8 cellular contexts compared by ENCODE assay signal in genomic region chr20:44211177-44212039, GRCh38. TPM values are rescaled to one million over a fixed set of nuclear protein-coding genes. Genes with fewer than 3 reads are reported as not detected.
DNase-seq lines count a peak whose midpoint lies in the region; ATAC-seq and FAIRE-seq lines count a peak whose summit lies in the region.

No MANE protein-coding gene starts in this region.

- no peaks in the 10 kb centered on the region for H3K9me3 Mint-ChIP-seq in activated CD8-positive, alpha-beta memory T cell treated with anti-CD3 and anti-CD28 coated beads, Interleukin-2, amount 10 ng/mL, durations not matched to agents 7 days and 5 days (ENCODE audit: low read depth)

- H3K36me3 ChIP-seq in iPS-20b (ENCODE audit: insufficient read depth, low read depth, low read length) (peaks cover 2% of the 10 kb centered on the region; the same call in 1 of the 2 replicates), small intestine (ENCODE audit: control insufficient read depth in 2 of 2, insufficient read depth in 2 of 2, low read length in 2 of 2) (peaks cover 0 to under 1% of the 10 kb centered on the region in 2 donors)

- peaks cover 51% of the 10 kb centered on the region for H3K4me1 Mint-ChIP-seq in activated CD8-positive, alpha-beta memory T cell treated with anti-CD3 and anti-CD28 coated beads, Interleukin-2, amount 10 ng/mL, durations not matched to agents 7 days and 5 days

- peak overlapping the region; percentile 94 for H3K4me3 Mint-ChIP-seq in activated CD8-positive, alpha-beta memory T cell treated with anti-CD3 and anti-CD28 coated beads, Interleukin-2, amount 10 ng/mL, durations not matched to agents 7 days and 5 days

- H3K27ac Mint-ChIP-seq in activated CD8-positive, alpha-beta memory T cell treated with anti-CD3 and anti-CD28 coated beads, Interleukin-2, amount 10 ng/mL, durations not matched to agents 7 days and 5 days, result peak overlapping the region; percentile 91

- H3K9me3 ChIP-seq in iPS-20b (ENCODE audit: insufficient read depth, low read depth, low read length) (no peaks in the 10 kb centered on the region), small intestine (ENCODE audit: control insufficient read depth, low read depth) (no peaks in the 10 kb centered on the region)

- CTCF ChIA-PET in activated CD8-positive, alpha-beta memory T cell treated with anti-CD3 and anti-CD28 coated beads, Interleukin-2, amount 10 ng/mL, durations not matched to agents 7 days and 5 days (lab: Charles Lee), result interaction anchor here (0.7 to 8.3 kb wide), 9 partner anchors 8 to 674 kb away, joined by 3 to 116 read pairs (median 4); partner anchors contain the start of genes FITM2 and YWHAB

- no peak for FAIRE-seq in small intestine (lab: Jason Lieb, UNC)
- FAIRE-seq in frontal cortex (lab: Jason Lieb, UNC), result no peak

- peak overlapping the region; percentile 90 for H3K9ac ChIP-seq in iPS-20b (ENCODE audit: low read depth, low read length)

- 6 to 11% (median 10%) methylated on average over 24 of the region's 24 CpGs for WGBS in adipose tissue, 3 donors
- 5 to 12% (median 11%) methylated on average over 24 of the region's 24 CpGs for WGBS in small intestine, 3 donors

- H3K4me1 ChIP-seq in iPS-20b (ENCODE audit: insufficient read depth, low read length), result peaks cover 11% of the 10 kb centered on the region
- H3K4me1 ChIP-seq in small intestine (ENCODE audit: control insufficient read depth in 2 of 2, insufficient read depth in 1 of 2, low read depth in 1 of 2, low read length in 1 of 2), result peaks cover 0 to 6% of the 10 kb centered on the region in 2 donors

- H3K27me3 Mint-ChIP-seq in activated CD8-positive, alpha-beta memory T cell treated with anti-CD3 and anti-CD28 coated beads, Interleukin-2, amount 10 ng/mL, durations not matched to agents 7 days and 5 days, result peaks cover 2% of the 10 kb centered on the region

- H3K27me3 ChIP-seq in iPS-20b (ENCODE audit: insufficient read depth, low read length), result no peaks in the 10 kb centered on the region
- H3K27me3 ChIP-seq in small intestine (ENCODE audit: control insufficient read depth in 2 of 2, insufficient read depth in 2 of 2, low read length in 2 of 2), result no peaks in the 10 kb centered on the region

- DNase-seq in activated CD8-positive, alpha-beta memory T cell treated with anti-CD3 and anti-CD28 coated beads, Interleukin-2, amount 10 ng/mL, durations not matched to agents 7 days and 5 days, result no peak
- no peak for DNase-seq in activated CD8-positive, alpha-beta memory T cell treated with anti-CD3 and anti-CD28 coated beads, Interleukin-2, amount 50 U/mL, for 4 hours
- DNase-seq in Kasumi-1 (lab: John Stamatoyannopoulos, UW) (peak; percentile 11 to 32), small intestine (no peak), frontal cortex (ENCODE audit: low spot score in 2 of 2) (no peak), NCI-H345 treated with DMSO at 0.1 percent for 48 hours (lab: John Stamatoyannopoulos, UW; ENCODE audit: unreplicated experiment) (no peak)

- H3K4me3 ChIP-seq in iPS-20b (ENCODE audit: low read length) (peak overlapping the region; percentile 96), small intestine (ENCODE audit: low read depth in 1 of 2, low read length in 2 of 2) (peak overlapping the region; percentile 62 to 67)

- peaks cover 3% of the 10 kb centered on the region for H3K36me3 Mint-ChIP-seq in activated CD8-positive, alpha-beta memory T cell treated with anti-CD3 and anti-CD28 coated beads, Interleukin-2, amount 10 ng/mL, durations not matched to agents 7 days and 5 days

- H3K27ac ChIP-seq in adipose tissue (ENCODE audit: low read depth, low read length) (peak overlapping the region; percentile 29), iPS-20b (ENCODE audit: low read length) (peak overlapping the region; percentile 78), small intestine (ENCODE audit: low read depth in 1 of 2, low read length in 1 of 2) (peak overlapping the region; percentile 87 to 96)

- no peak for ATAC-seq in activated CD8-positive, alpha-beta memory T cell treated with anti-CD3 and anti-CD28 coated beads, Interleukin-2, amount 10 ng/mL, durations not matched to agents 7 days and 5 days

RNA-seq across cellular contexts. Expression of gene OSER1, which starts 0.8 kb away (rescaled TPM):
- total RNA-seq in activated CD8-positive, alpha-beta memory T cell treated with anti-CD3 and anti-CD28 coated beads, Interleukin-2, amount 10 ng/mL, durations not matched to agents 7 days and 5 days, result 10 to 100 TPM; 22.9 to 30.5 TPM
- polyA plus RNA-seq in adipose tissue (10 to 100 TPM; 18.8 to 28.9 (median 28.6) TPM), small intestine (10 to 100 TPM; 24.0 to 57.8 (median 54.6) TPM)
- total RNA-seq in frontal cortex, result 39.9 TPM

RNA-seq across cellular contexts. Expression of gene JPH2, which starts 24.4 kb away (rescaled TPM):
- total RNA-seq in activated CD8-positive, alpha-beta memory T cell treated with anti-CD3 and anti-CD28 coated beads, Interleukin-2, amount 10 ng/mL, durations not matched to agents 7 days and 5 days, result not detected
- polyA plus RNA-seq in adipose tissue (1 to 10 TPM in 2 of 3 donors, under 1 TPM in 1; 0.43 to 3.0 (median 1.6) TPM), small intestine (1 to 10 TPM in 1 of 3 donors, under 1 TPM in 2; 0.22 to 3.6 (median 0.81) TPM)
- total RNA-seq in frontal cortex, result under 0.01 TPM

RNA-seq across cellular contexts. Expression of gene GDAP1L1, which starts 35.7 kb away (rescaled TPM):
- total RNA-seq in activated CD8-positive, alpha-beta memory T cell treated with anti-CD3 and anti-CD28 coated beads, Interleukin-2, amount 10 ng/mL, durations not matched to agents 7 days and 5 days, result not detected
- under 1 TPM in 2 of 3 donors, not detected in 1; 0.06 to 0.10 TPM for polyA plus RNA-seq in adipose tissue
- polyA plus RNA-seq in small intestine, result 1 to 10 TPM in 1 of 3 donors, under 1 TPM in 1, not detected in 1; 0.54 to 1.1 TPM
- 131 TPM for total RNA-seq in frontal cortex

Comparison
In these comparisons a context has a peak if more than half of its experiments do, and no peak if none do; other contexts are left out.
1. DNase-seq: peak in Kasumi-1 (2 of 2); none in activated CD8-positive, alpha-beta memory T cell treated with anti-CD3 and anti-CD28 coated beads, Interleukin-2, amount 10 ng/mL, durations not matched to agents 7 days and 5 days (single experiment), activated CD8-positive, alpha-beta memory T cell treated with anti-CD3 and anti-CD28 coated beads, Interleukin-2, amount 50 U/mL, for 4 hours (single experiment), small intestine (single experiment), frontal cortex (0 of 2) and NCI-H345 treated with DMSO at 0.1 percent for 48 hours (single experiment).
2. H3K27ac ChIP-seq: peak in every context shown above with its lines; median percentile 92 in small intestine; 78 in iPS-20b; 29 in adipose tissue.
3. RNA of gene GDAP1L1, which starts 35.7 kb away (total RNA-seq): 131 TPM in frontal cortex (single experiment); not detected in activated CD8-positive, alpha-beta memory T cell treated with anti-CD3 and anti-CD28 coated beads, Interleukin-2, amount 10 ng/mL, durations not matched to agents 7 days and 5 days; every median in the first group is over 100 times any median in the second.